Comparison of ENCODE assay signal across 1 cellular context in genomic region chr6:150068786-150069648, GRCh38.
A peak's percentile ranks its signal among the peaks of the same experiment; 100 is the strongest.
TF ChIP-seq lines count a peak whose summit lies in the region.

Gene ULBP3 (minus strand): TSS chr6:150069121. CDS start chr6:150069066, 55 bp downstream.

TF ChIP-seq in SK-N-SH, 30 proteins besides CTCF, POLR2A, EP300 and RAD21 (continued from another document):
- TF ChIP-seq, protein P1, sequence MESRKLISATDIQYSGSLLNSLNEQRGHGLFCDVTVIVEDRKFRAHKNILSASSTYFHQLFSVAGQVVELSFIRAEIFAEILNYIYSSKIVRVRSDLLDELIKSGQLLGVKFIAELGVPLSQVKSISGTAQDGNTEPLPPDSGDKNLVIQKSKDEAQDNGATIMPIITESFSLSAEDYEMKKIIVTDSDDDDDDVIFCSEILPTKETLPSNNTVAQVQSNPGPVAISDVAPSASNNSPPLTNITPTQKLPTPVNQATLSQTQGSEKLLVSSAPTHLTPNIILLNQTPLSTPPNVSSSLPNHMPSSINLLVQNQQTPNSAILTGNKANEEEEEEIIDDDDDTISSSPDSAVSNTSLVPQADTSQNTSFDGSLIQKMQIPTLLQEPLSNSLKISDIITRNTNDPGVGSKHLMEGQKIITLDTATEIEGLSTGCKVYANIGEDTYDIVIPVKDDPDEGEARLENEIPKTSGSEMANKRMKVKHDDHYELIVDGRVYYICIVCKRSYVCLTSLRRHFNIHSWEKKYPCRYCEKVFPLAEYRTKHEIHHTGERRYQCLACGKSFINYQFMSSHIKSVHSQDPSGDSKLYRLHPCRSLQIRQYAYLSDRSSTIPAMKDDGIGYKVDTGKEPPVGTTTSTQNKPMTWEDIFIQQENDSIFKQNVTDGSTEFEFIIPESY (IDR thresholded peaks at IDR 0.05; ENCODE audit: borderline replicate concordance, low read depth): peak; percentile 86
- TF ChIP-seq TEAD4 (IDR thresholded peaks at IDR 0.05; ENCODE audit: borderline replicate concordance, insufficient read depth) (no peak), CHD2 (IDR thresholded peaks at IDR 0.05; ENCODE audit: low read length, partially characterized antibody) (peak; percentile 93), MXI1 (IDR thresholded peaks at IDR 0.05; ENCODE audit: low read depth, low read length) (no peak), GABPA (IDR thresholded peaks at IDR 0.05; ENCODE audit: low read depth) (no peak), SIN3A (IDR thresholded peaks at IDR 0.05; ENCODE audit: borderline replicate concordance, low read depth, low read length) (peak; percentile 34; the same call in 1 of the 2 replicates), USF2 (IDR thresholded peaks at IDR 0.05; ENCODE audit: borderline replicate concordance, low read depth, low read length) (no peak), TAF1 (IDR thresholded peaks at IDR 0.05; ENCODE audit: borderline replicate concordance, low read depth, low read length) (peak; percentile 67; the same call in 1 of the 2 replicates), FOSL2 (IDR thresholded peaks at IDR 0.05; ENCODE audit: borderline replicate concordance, low read depth) (peak; percentile 25; the same call in 1 of the 2 replicates), POLR2AphosphoS5 (IDR thresholded peaks at IDR 0.05; ENCODE audit: low read depth, low read length) (peak; percentile 72), PBX3 (IDR thresholded peaks at IDR 0.05) (peak; percentile 59)
